Comparison of ENCODE assay signal across 30 cellular contexts in genomic region chr10:44415121-44415520, GRCh38. TPM values are rescaled to one million over a fixed set of nuclear protein-coding genes. Genes with fewer than 3 reads are reported as not detected.
"Had no signal": no experiment of that assay in that cellular context is flagged by ENCODE, and none has a peak within 500 bp of the region (broad histone marks: within the 10 kb centered on the region; RNA-seq: fewer than 3 reads in every experiment).

No MANE protein-coding gene starts in this region.

- H3K27me3 ChIP-seq: ascending aorta, MG63 had no signal

- H3K9me3 Mint-ChIP-seq: activated CD4-positive, alpha-beta memory T cell treated with anti-CD3 and anti-CD28 coated beads for 36 hours; activated CD4-positive, alpha-beta T cell treated with anti-CD3 and anti-CD28 coated beads, Interleukin-2, amount 10 ng/mL, durations not matched to agents 7 days and 5 days had no signal

- H3K36me3 Mint-ChIP-seq: activated CD4-positive, alpha-beta memory T cell treated with anti-CD3 and anti-CD28 coated beads for 36 hours had no signal

- H3K4me1 Mint-ChIP-seq: activated naive CD8-positive, alpha-beta T cell treated with anti-CD3 and anti-CD28 coated beads, Interleukin-2, amount 50 U/mL, for 24 hours had no signal

- H3K27ac Mint-ChIP-seq: activated CD4-positive, alpha-beta memory T cell treated with anti-CD3 and anti-CD28 coated beads for 36 hours; activated CD4-positive, alpha-beta T cell treated with anti-CD3 and anti-CD28 coated beads, Interleukin-2, amount 10 ng/mL, durations not matched to agents 7 days and 5 days; activated naive CD4-positive, alpha-beta T cell treated with anti-CD3 and anti-CD28 coated beads, Interleukin-2, amount 50 U/mL, for 72 hours; activated naive CD8-positive, alpha-beta T cell treated with anti-CD3 and anti-CD28 coated beads, Interleukin-2, amount 50 U/mL, for 24 hours had no signal

- H3K27ac ChIP-seq: ascending aorta, SK-N-MC, VCaP had no signal

- ATAC-seq: activated naive CD4-positive, alpha-beta T cell treated with anti-CD3 and anti-CD28 coated beads, Interleukin-2, amount 50 U/mL, for 72 hours; activated naive CD8-positive, alpha-beta T cell treated with anti-CD3 and anti-CD28 coated beads, Interleukin-2, amount 50 U/mL, for 24 hours; activated T-cell treated with anti-CD3 and anti-CD28 coated beads, Interleukin-2, amount 50 U/mL, for 4 hours had no signal

- DNase-seq: activated CD4-positive, alpha-beta memory T cell treated with anti-CD3 and anti-CD28 coated beads for 36 hours; activated CD4-positive, alpha-beta T cell treated with anti-CD3 and anti-CD28 coated beads, Interleukin-2, amount 10 ng/mL, durations not matched to agents 7 days and 5 days; activated CD4-positive, CD25-positive, alpha-beta regulatory T cell; activated CD8-positive, alpha-beta memory T cell treated with anti-CD3 and anti-CD28 coated beads for 24 hours; activated effector memory CD4-positive, alpha-beta T cell treated with anti-CD3 and anti-CD28 coated beads, Interleukin-2, amount 50 U/mL, for 16 hours; activated naive CD4-positive, alpha-beta T cell treated with Interleukin-2 at 50 U/mL for 16 hours; activated naive CD8-positive, alpha-beta T cell treated with anti-CD3 and anti-CD28 coated beads, Interleukin-2, amount 50 U/mL, for 24 hours; activated T-cell treated with anti-CD3 and anti-CD28 coated beads, Interleukin-2, amount 50 U/mL, for 4 hours; amniotic stem cell; central memory CD4-positive, alpha-beta T cell; KG1; MG63; MV-4-11; NCI-H1092 treated with DMSO at 0.1 percent for 48 hours; NCI-H1417 treated with DMSO at 0.1 percent for 48 hours; NCI-H1694; NCI-H2029; NCI-H2107; NCI-H2171 treated with DMSO at 0.1 percent for 48 hours; NCI-H226; NCI-H526; NCI-H82; T-helper 1 cell had no signal

- H3K36me3 ChIP-seq: ascending aorta, MG63 had no signal

- H3K4me3 ChIP-seq: ascending aorta, MG63, SK-N-MC had no signal

- H3K4me3 Mint-ChIP-seq: activated CD4-positive, alpha-beta memory T cell treated with anti-CD3 and anti-CD28 coated beads for 36 hours; activated CD4-positive, alpha-beta T cell treated with anti-CD3 and anti-CD28 coated beads, Interleukin-2, amount 10 ng/mL, durations not matched to agents 7 days and 5 days; activated naive CD8-positive, alpha-beta T cell treated with anti-CD3 and anti-CD28 coated beads, Interleukin-2, amount 50 U/mL, for 24 hours; activated T-cell treated with anti-CD3 and anti-CD28 coated beads, Interleukin-2, amount 50 U/mL, for 4 hours had no signal

- H3K9me3 ChIP-seq: ascending aorta had no signal

RNA-seq across cellular contexts. Expression of gene CXCL12, which starts 30.2 kb away (rescaled TPM):
- total RNA-seq: activated CD4-positive, alpha-beta memory T cell treated with anti-CD3 and anti-CD28 coated beads for 36 hours; activated CD4-positive, alpha-beta T cell treated with anti-CD3 and anti-CD28 coated beads, Interleukin-2, amount 10 ng/mL, durations not matched to agents 7 days and 5 days; NCI-H460; OCI-LY7; T-helper 2 cell treated with Interferon-gamma antibody and Interleukin-4, amounts not matched to agents 100 ng/mL and 5 ng/mL, for 36 hours had no signal
